9 cellular contexts compared by ENCODE assay signal in genomic region chr4:4502694-4503311, GRCh38. TPM values are rescaled to one million over a fixed set of nuclear protein-coding genes. Genes with fewer than 3 reads are reported as not detected.
DNase-seq lines count a peak whose midpoint lies in the region; ATAC-seq, FAIRE-seq and TF ChIP-seq lines count a peak whose summit lies in the region.
"Had no signal": no experiment of that assay in that cellular context is flagged by ENCODE, and none has a peak within 500 bp of the region (broad histone marks: within the 10 kb centered on the region; RNA-seq: fewer than 3 reads in every experiment).

No MANE protein-coding gene starts in this region.

- no TSS peak for BruUV-seq in PC-9 (replicated peaks; lab: Mats Ljungman, UMichigan)

- H3K36me3 ChIP-seq in gastroesophageal sphincter (no peaks in the 10 kb centered on the region), PC-9 (ENCODE audit: low read depth) (no peaks in the 10 kb centered on the region)

- TF ChIP-seq EP300 in gastroesophageal sphincter (IDR thresholded peaks at IDR 0.05), result no peak

- no peaks in the 10 kb centered on the region for H3K9me3 Mint-ChIP-seq in activated naive CD4-positive, alpha-beta T cell treated with anti-CD3 and anti-CD28 coated beads, Interleukin-2, amount 50 U/mL, for 72 hours
- H3K9me3 Mint-ChIP-seq: nephron had no signal

- H3K4me2 ChIP-seq in PC-9, result no peak overlapping the region

- H3K9me2 ChIP-seq in PC-9 (ENCODE audit: insufficient read depth), result no peaks in the 10 kb centered on the region

- H3K9me3 ChIP-seq in gastroesophageal sphincter, result no peaks in the 10 kb centered on the region
- H3K9me3 ChIP-seq in PC-9 (ENCODE audit: insufficient read depth, low read depth), result no peaks in the 10 kb centered on the region

- DNase-seq in GM12891 (ENCODE audit: insufficient read length, low spot score) (no peak), non-pigmented ciliary epithelial cell (ENCODE audit: low read depth) (peak; percentile 18), HCEC 1CT (no peak), PC-9 (no peak), putamen (ENCODE audit: low spot score) (no peak)
- no peak for DNase-seq in activated naive CD4-positive, alpha-beta T cell treated with anti-CD3 and anti-CD28 coated beads, Interleukin-2, amount 50 U/mL, for 72 hours (ENCODE audit: low spot score in 2 of 2)

- intact Hi-C loops in PC-9 (cut with micrococcal nuclease; ENCODE audit: unreplicated experiment), result no loop called here

- no peaks in the 10 kb centered on the region for H3K79me2 ChIP-seq in PC-9 (ENCODE audit: low read depth)

- H3K4me3 ChIP-seq in gastroesophageal sphincter (no peak overlapping the region), PC-9 (no peak overlapping the region)

- H3K27me3 ChIP-seq in gastroesophageal sphincter (no peaks in the 10 kb centered on the region), PC-9 (ENCODE audit: insufficient read depth, low read depth) (no peaks in the 10 kb centered on the region)

- 47 to 76% methylated on average over 8 to 10 of the region's 10 CpGs for WGBS in gastroesophageal sphincter (ENCODE audit: low coverage in 1 of 2), 2 donors

- H2AFZ ChIP-seq in PC-9, result no peak overlapping the region

- peaks cover 0 to 3% (median 0%) of the 10 kb centered on the region in 3 donors for H3K4me1 ChIP-seq in gastroesophageal sphincter
- H3K4me1 ChIP-seq in PC-9 (replicated peaks; ENCODE audit: insufficient read depth), result no peaks in the 10 kb centered on the region

- no peaks in the 10 kb centered on the region for H3F3A ChIP-seq in PC-9 (ENCODE audit: insufficient read depth, low read depth)

- no peak for TF ChIP-seq CTCF in gastroesophageal sphincter (IDR thresholded peaks at IDR 0.05)
- no peak for TF ChIP-seq CTCF in PC-9 (conservative IDR thresholded peaks at IDR 0.05)

- H4K20me1 ChIP-seq in PC-9 (ENCODE audit: insufficient read depth), result no peaks in the 10 kb centered on the region; the same call in 1 of the 2 replicates

- TF ChIP-seq POLR2A in GM12891 (IDR thresholded peaks at IDR 0.05; ENCODE audit: low read depth, low read length) (no peak), gastroesophageal sphincter (IDR thresholded peaks at IDR 0.05) (no peak)

- POLR2A ChIA-PET in PC-9 (lab: Charles Lee; ENCODE audit: unreplicated experiment), result no interaction called here

- FAIRE-seq in GM12891 (lab: Jason Lieb, UNC), result peak; percentile 80

- no peaks in the 10 kb centered on the region for H3K36me3 Mint-ChIP-seq in activated naive CD4-positive, alpha-beta T cell treated with anti-CD3 and anti-CD28 coated beads, Interleukin-2, amount 50 U/mL, for 72 hours

- ATAC-seq in HG03378 (IDR thresholded peaks at IDR 0.05; ENCODE audit: unreplicated experiment), result peak; percentile 70
- peak; percentile 83 to 87 for ATAC-seq in activated naive CD4-positive, alpha-beta T cell treated with anti-CD3 and anti-CD28 coated beads, Interleukin-2, amount 50 U/mL, for 72 hours
- ATAC-seq in gastroesophageal sphincter, result no peak

- CTCF ChIA-PET in PC-9 (lab: Charles Lee), result no interaction called here

- no peak overlapping the region for H3K27ac ChIP-seq in gastroesophageal sphincter
- no peak overlapping the region for H3K27ac ChIP-seq in PC-9

- H3K27ac Mint-ChIP-seq in activated naive CD4-positive, alpha-beta T cell treated with anti-CD3 and anti-CD28 coated beads, Interleukin-2, amount 50 U/mL, for 72 hours, result no peak overlapping the region
- H3K27ac Mint-ChIP-seq: nephron had no signal

TF ChIP-seq in GM12891, 5 proteins besides CTCF, POLR2A, EP300 and RAD21:
- TF ChIP-seq POU2F2 (IDR thresholded peaks at IDR 0.05; ENCODE audit: low read depth, low read length) (0 out of 2 replicates have a peak, but pooled peaks have one; percentile 18), PAX5 (IDR thresholded peaks at IDR 0.05; ENCODE audit: insufficient read depth, low read length, severe bottlenecking) (no peak), SPI1 (IDR thresholded peaks at IDR 0.05; ENCODE audit: low read depth, low read length) (no peak), TAF1 (IDR thresholded peaks at IDR 0.05; ENCODE audit: low read depth, low read length) (0 out of 2 replicates have a peak, but pooled peaks have one; percentile 17)

RNA-seq across cellular contexts. Expression of gene STX18, which starts 39.0 kb away (rescaled TPM):
- polyA plus RNA-seq in GM12891 (2012; ENCODE audit: low read depth, missing spikeins), result 18.9 TPM
- total RNA-seq in activated naive CD4-positive, alpha-beta T cell treated with anti-CD3 and anti-CD28 coated beads, Interleukin-2, amount 50 U/mL, for 72 hours, result 10 to 100 TPM; 13.3 to 26.6 TPM
- total RNA-seq in gastroesophageal sphincter (10 to 100 TPM; 17.8 to 25.4 (median 23.4) TPM), PC-9 (2021) (25.3 and 30.5 TPM in 2 replicates)
